ENCODE assay signal across 21 cellular contexts in genomic region chr13:44021422-44021821, GRCh38.
DNase-seq lines count a peak whose midpoint lies in the region; ATAC-seq and TF ChIP-seq lines count a peak whose summit lies in the region.
"Had no signal": no experiment of that assay in that cellular context is flagged by ENCODE, and none has a peak within 500 bp of the region (broad histone marks: within the 10 kb centered on the region; RNA-seq: fewer than 3 reads in every experiment).

No MANE protein-coding gene starts in this region.

- H3K4me3 ChIP-seq in left ventricle myocardium inferior (no peak overlapping the region), neural progenitor cell (no peak overlapping the region)
- H3K4me3 ChIP-seq in CD8-positive, alpha-beta memory T cell (ENCODE audit: low read length): no peak overlapping the region
- H3K4me3 ChIP-seq: BLaER1, SJCRH30 had no signal

- H3F3A ChIP-seq in neural progenitor cell (ENCODE audit: low read depth): no peaks in the 10 kb centered on the region

- intact Hi-C loops in left ventricle myocardium inferior (cut with micrococcal nuclease) (no loop called here), cardiac septum (cut with DNase I) (no loop called here)

- POLR2A ChIA-PET in CD8-positive, alpha-beta memory T cell (lab: Charles Lee): no interaction called here

- peak overlapping the region; percentile 12 for H2AFZ ChIP-seq in neural progenitor cell (replicated peaks)

- H3K4me1 ChIP-seq in left ventricle myocardium inferior: peaks cover 43% of the 10 kb centered on the region
- no peaks in the 10 kb centered on the region for H3K4me1 ChIP-seq in neural progenitor cell
- H3K4me1 ChIP-seq in CD8-positive, alpha-beta memory T cell (ENCODE audit: insufficient read depth, low read length): no peaks in the 10 kb centered on the region
- H3K4me1 ChIP-seq: SJCRH30 had no signal

- H3K9me3 Mint-ChIP-seq in chondrocyte (ENCODE audit: low read depth) (no peaks in the 10 kb centered on the region), neural progenitor cell (peaks cover 4% of the 10 kb centered on the region)
- H3K9me3 Mint-ChIP-seq in CD8-positive, alpha-beta memory T cell: no peaks in the 10 kb centered on the region
- H3K9me3 Mint-ChIP-seq: CD4-positive, alpha-beta T cell had no signal

- TF ChIP-seq CTCF in left ventricle myocardium inferior (IDR thresholded peaks at IDR 0.05; ENCODE audit: borderline replicate concordance) (no peak), chondrocyte (IDR thresholded peaks at IDR 0.05) (no peak), neural progenitor cell (IDR thresholded peaks at IDR 0.05) (no peak)

- no peak overlapping the region for H3K4me2 ChIP-seq in neural progenitor cell
- H3K4me2 ChIP-seq: BLaER1 had no signal

- H3K27ac ChIP-seq in left ventricle myocardium inferior (replicated peaks) (peak overlapping the region; percentile 14), neural progenitor cell (no peak overlapping the region)
- H3K27ac ChIP-seq in CD8-positive, alpha-beta memory T cell (ENCODE audit: low read depth, low read length): no peak overlapping the region
- H3K27ac ChIP-seq: BLaER1, SJCRH30 had no signal

- CTCF ChIA-PET in CD8-positive, alpha-beta memory T cell (lab: Charles Lee): no interaction called here

- peak overlapping the region; percentile 67 for H3K27ac Mint-ChIP-seq in chondrocyte (ENCODE audit: unreplicated experiment)
- no peak overlapping the region for H3K27ac Mint-ChIP-seq in neural progenitor cell
- no peak overlapping the region for H3K27ac Mint-ChIP-seq in CD8-positive, alpha-beta memory T cell
- H3K27ac Mint-ChIP-seq: CD4-positive, alpha-beta T cell had no signal

- H3K36me3 Mint-ChIP-seq in chondrocyte (ENCODE audit: low read depth) (no peaks in the 10 kb centered on the region), neural progenitor cell (no peaks in the 10 kb centered on the region)
- H3K36me3 Mint-ChIP-seq in CD8-positive, alpha-beta memory T cell: no peaks in the 10 kb centered on the region

- H3K9me3 ChIP-seq in left ventricle myocardium inferior (replicated peaks): no peaks in the 10 kb centered on the region
- no peaks in the 10 kb centered on the region for H3K9me3 ChIP-seq in neural progenitor cell (ENCODE audit: low read depth)
- no peaks in the 10 kb centered on the region for H3K9me3 ChIP-seq in CD8-positive, alpha-beta memory T cell (ENCODE audit: low read length)
- H3K9me3 ChIP-seq: BLaER1, SJCRH30 had no signal

- H3K27me3 Mint-ChIP-seq in chondrocyte (ENCODE audit: low read depth): no peaks in the 10 kb centered on the region
- peaks cover 2% of the 10 kb centered on the region for H3K27me3 Mint-ChIP-seq in neural progenitor cell (ENCODE audit: insufficient read depth, low read depth)
- peaks cover 5 to 22% of the 10 kb centered on the region in 2 donors for H3K27me3 Mint-ChIP-seq in CD8-positive, alpha-beta memory T cell
- H3K27me3 Mint-ChIP-seq: CD4-positive, alpha-beta T cell had no signal

- H3K27me3 ChIP-seq in left ventricle myocardium inferior (ENCODE audit: low read depth) (no peaks in the 10 kb centered on the region), neural progenitor cell (no peaks in the 10 kb centered on the region)
- no peaks in the 10 kb centered on the region for H3K27me3 ChIP-seq in CD8-positive, alpha-beta memory T cell (ENCODE audit: insufficient read depth, low read length, poor library complexity, severe bottlenecking)
- H3K27me3 ChIP-seq: BLaER1 had no signal

- H3K9ac ChIP-seq in neural progenitor cell: no peak overlapping the region
- H3K9ac ChIP-seq: BLaER1 had no signal

- peaks cover 37% of the 10 kb centered on the region for H3K4me1 Mint-ChIP-seq in chondrocyte (ENCODE audit: low read depth)
- H3K4me1 Mint-ChIP-seq in neural progenitor cell: peaks cover 25% of the 10 kb centered on the region
- no peaks in the 10 kb centered on the region for H3K4me1 Mint-ChIP-seq in CD8-positive, alpha-beta memory T cell

- ATAC-seq in HG02588 (IDR thresholded peaks at IDR 0.05; ENCODE audit: unreplicated experiment): no peak

- H3K4me3 Mint-ChIP-seq in chondrocyte (ENCODE audit: unreplicated experiment) (no peak overlapping the region), neural progenitor cell (no peak overlapping the region)
- no peak overlapping the region for H3K4me3 Mint-ChIP-seq in CD8-positive, alpha-beta memory T cell
- H3K4me3 Mint-ChIP-seq: CD4-positive, alpha-beta T cell had no signal

- H3K36me3 ChIP-seq in left ventricle myocardium inferior (no peaks in the 10 kb centered on the region), neural progenitor cell (no peaks in the 10 kb centered on the region)
- H3K36me3 ChIP-seq in CD8-positive, alpha-beta memory T cell (ENCODE audit: insufficient read depth, low read length): no peaks in the 10 kb centered on the region
- H3K36me3 ChIP-seq: BLaER1, SJCRH30 had no signal

- H3K79me2 ChIP-seq in neural progenitor cell (ENCODE audit: low read depth): no peaks in the 10 kb centered on the region

- DNase-seq in left ventricle myocardium inferior (no peak), cardiac septum (ENCODE audit: low spot score) (no peak), chondrocyte (ENCODE audit: low spot score) (no peak), neural progenitor cell (ENCODE audit: low spot score) (no peak), HuH-7.5 (ENCODE audit: low spot score) (no peak)
- DNase-seq in CD8-positive, alpha-beta memory T cell: no peak
- DNase-seq: ACHN; CD4-positive, alpha-beta T cell; DMS153; GDM1; GOT3; HCEC 1CT; KG1; NCI-H1092; NCI-H1436; NCI-H1930; NCI-H510A; NCI-H748 treated with DMSO at 0.1 percent for 48 hours; SJCRH30 had no signal

- H4K20me1 ChIP-seq in neural progenitor cell (ENCODE audit: low read depth): no peaks in the 10 kb centered on the region
- H4K20me1 ChIP-seq: BLaER1 had no signal
